In genomic region chr1:15949453-15950245, GRCh38 we compare ENCODE assay signal across 1 cellular context.
TF ChIP-seq lines count a peak whose summit lies in the region.

No MANE protein-coding gene starts in this region.

TF ChIP-seq in K562, 482 proteins besides CTCF, POLR2A, EP300 and RAD21 (continued from another document and continues in another):
- TF ChIP-seq CEBPZ (IDR thresholded peaks at IDR 0.05; ENCODE audit: borderline replicate concordance, low read depth, low read length) (no peak), RFX7 (CRISPR knock-in tag; IDR thresholded peaks at IDR 0.05) (no peak), RBM39 (optimal IDR thresholded peaks at IDR 0.05; ENCODE audit: low read depth, low read length) (peak; percentile 5), ILF3 (IDR thresholded peaks at IDR 0.05; ENCODE audit: borderline replicate concordance) (no peak), CEBPB (tag; IDR thresholded peaks at IDR 0.05) (peak; percentile 92), ZNF263 (CRISPR knock-in tag; IDR thresholded peaks at IDR 0.05; ENCODE audit: borderline replicate concordance) (no peak), ETS1 (conservative IDR thresholded peaks at IDR 0.05; ENCODE audit: control insufficient read depth, low read depth, low read length) (no peak), SMARCB1 (IDR thresholded peaks at IDR 0.05; ENCODE audit: insufficient read length, low read depth) (no peak), KLF13 (tag; IDR thresholded peaks at IDR 0.05; ENCODE audit: borderline replicate concordance, low read depth) (no peak; the same call in 1 of the 2 replicates), ZNF644 (tag; IDR thresholded peaks at IDR 0.05; ENCODE audit: low read depth) (no peak), ZNF165 (CRISPR knock-in tag; IDR thresholded peaks at IDR 0.05; ENCODE audit: borderline replicate concordance) (no peak), SMAD3 (CRISPR knock-in tag; conservative IDR thresholded peaks at IDR 0.05) (no peak), DDX20 (tag; IDR thresholded peaks at IDR 0.05; ENCODE audit: low read depth) (no peak), CHAMP1 (IDR thresholded peaks at IDR 0.05) (no peak), RBM15 (IDR thresholded peaks at IDR 0.05; ENCODE audit: insufficient read depth, low read length) (no peak), ATF1 (CRISPR knock-in tag; IDR thresholded peaks at IDR 0.05) (no peak), ATF1 (tag; IDR thresholded peaks at IDR 0.05) (peak; percentile 87), LCOR (CRISPR knock-in tag; IDR thresholded peaks at IDR 0.05) (peak; percentile 86), ZNF778 (CRISPR knock-in tag; IDR thresholded peaks at IDR 0.05) (no peak), KHSRP (IDR thresholded peaks at IDR 0.05) (no peak), ZNF717 (CRISPR knock-in tag; IDR thresholded peaks at IDR 0.05) (no peak), ZNF184 (CRISPR knock-in tag; IDR thresholded peaks at IDR 0.05) (no peak), FOXJ3 (CRISPR knock-in tag; IDR thresholded peaks at IDR 0.05) (no peak), COPS2 (conservative IDR thresholded peaks at IDR 0.05) (no peak), MTF1 (CRISPR knock-in tag; IDR thresholded peaks at IDR 0.05; ENCODE audit: borderline replicate concordance) (no peak), ATF3 (IDR thresholded peaks at IDR 0.05) (peak; percentile 94), ATF3 (CRISPR knock-in tag; conservative IDR thresholded peaks at IDR 0.05) (peak; percentile 88), MTA2 (IDR thresholded peaks at IDR 0.05; ENCODE audit: low read depth) (no peak), TCF7 (IDR thresholded peaks at IDR 0.05; ENCODE audit: borderline replicate concordance) (no peak), DACH1 (IDR thresholded peaks at IDR 0.05; ENCODE audit: partially characterized antibody) (peak; percentile 98), CC2D1A (IDR thresholded peaks at IDR 0.05) (no peak), CTBP1 (IDR thresholded peaks at IDR 0.05; ENCODE audit: borderline replicate concordance) (peak; percentile 87; the same call in 1 of the 2 replicates), NR2C1 (IDR thresholded peaks at IDR 0.05) (no peak), NR2C1 (tag; IDR thresholded peaks at IDR 0.05) (no peak; the same call in 1 of the 2 replicates), TAL1 (IDR thresholded peaks at IDR 0.05) (no peak), ZNF318 (IDR thresholded peaks at IDR 0.05; ENCODE audit: borderline replicate concordance in 1 of 2, low read depth in 1 of 2) (no peak), PURB (CRISPR knock-in tag; IDR thresholded peaks at IDR 0.05; ENCODE audit: low read depth) (no peak), BRF2 (IDR thresholded peaks at IDR 0.05; ENCODE audit: borderline replicate concordance, insufficient read depth, insufficient read length) (no peak), PYGO2 (tag; IDR thresholded peaks at IDR 0.05) (no peak), FOXK1 (CRISPR knock-in tag; IDR thresholded peaks at IDR 0.05; ENCODE audit: borderline replicate concordance) (no peak), TEAD1 (CRISPR knock-in tag; IDR thresholded peaks at IDR 0.05) (peak in 1 of 2 experiments; percentile 77; a peak in 1 of 4 replicates), ZNF224 (CRISPR knock-in tag; IDR thresholded peaks at IDR 0.05) (no peak), ZKSCAN8 (CRISPR knock-in tag; IDR thresholded peaks at IDR 0.05) (no peak), L3MBTL2 (IDR thresholded peaks at IDR 0.05) (peak; percentile 95), ZNF586 (CRISPR knock-in tag; conservative IDR thresholded peaks at IDR 0.05) (no peak), NBN (IDR thresholded peaks at IDR 0.05; ENCODE audit: low read depth) (peak; percentile 61)
